ENCODE assay signal across 13 cellular contexts in the genomic region with DNA sequence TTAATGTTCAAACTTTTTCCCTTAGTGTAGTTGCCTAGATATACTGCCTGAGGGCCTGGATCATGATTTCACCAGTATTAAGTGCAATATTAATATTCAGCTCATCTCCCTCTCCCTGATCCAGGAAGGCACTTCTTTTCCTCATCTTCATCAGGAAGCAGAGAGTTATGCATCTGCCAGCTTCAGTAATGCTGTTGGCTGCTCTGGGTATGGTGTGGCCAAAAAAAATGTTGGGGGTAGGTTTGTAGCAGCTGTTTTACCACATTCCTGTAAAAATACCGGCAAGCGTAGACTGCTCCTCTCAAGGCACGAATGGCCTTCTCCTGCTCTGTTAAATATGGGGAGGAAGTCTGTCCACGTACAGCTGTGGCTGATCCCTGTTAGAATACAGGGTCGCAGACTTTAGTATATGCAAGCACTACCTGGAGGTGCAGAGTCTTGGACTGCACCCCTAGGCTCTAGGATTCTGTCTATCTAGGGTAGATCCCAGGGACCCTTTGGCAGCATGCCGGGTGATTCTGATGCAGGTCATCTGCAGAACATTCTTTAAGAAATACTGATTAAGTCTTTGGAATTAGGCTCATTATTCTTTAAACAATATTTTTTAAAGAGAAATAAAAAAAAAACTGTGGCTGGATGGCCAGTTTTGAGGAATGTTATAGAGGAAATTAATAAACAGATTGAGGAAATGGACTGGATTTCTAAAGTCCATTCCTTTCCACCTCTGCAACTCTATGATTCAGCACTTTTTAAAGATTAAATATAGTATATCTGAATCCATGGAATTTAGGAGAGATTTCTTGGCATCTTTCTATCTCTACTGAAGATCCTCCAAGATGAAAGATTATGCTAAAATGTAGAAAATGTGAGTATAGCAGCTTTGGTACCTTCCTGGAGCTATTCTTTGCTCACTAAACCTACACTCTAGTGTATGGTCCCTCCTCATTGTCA. TPM values are rescaled to one million over a fixed set of nuclear protein-coding genes. Genes with fewer than 3 reads are reported as not detected.
DNase-seq lines count a peak whose midpoint lies in the region; ATAC-seq, FAIRE-seq and TF ChIP-seq lines count a peak whose summit lies in the region.
"Had no signal": no experiment of that assay in that cellular context is flagged by ENCODE, and none has a peak within 500 bp of the region (broad histone marks: within the 10 kb centered on the region; RNA-seq: fewer than 3 reads in every experiment).

No MANE protein-coding gene starts in this region.

- H3K9me3 ChIP-seq in right cardiac atrium (ENCODE audit: control insufficient read depth, low read length) (no peaks in the 10 kb centered on the region), ascending aorta (no peaks in the 10 kb centered on the region), iPS-20b (ENCODE audit: insufficient read depth, low read depth, low read length) (no peaks in the 10 kb centered on the region), WERI-Rb-1 (ENCODE audit: severe bottlenecking) (no peaks in the 10 kb centered on the region)

- intact Hi-C loops in right cardiac atrium (cut with DNase I) (no loop called here), Right ventricle myocardium superior (cut with DNase I) (no loop called here), ascending aorta (cut with DNase I) (no loop called here)

- WGBS in right cardiac atrium: 53% methylated on average over 6 of the region's 6 CpGs

- FAIRE-seq in urothelium cell line (lab: Jason Lieb, UNC): no peak

- H3K4me3 ChIP-seq in right cardiac atrium (ENCODE audit: low read length): no peak overlapping the region
- no peak overlapping the region for H3K4me3 ChIP-seq in ascending aorta
- no peak overlapping the region for H3K4me3 ChIP-seq in iPS-20b (ENCODE audit: low read length)
- no peak overlapping the region for H3K4me3 ChIP-seq in WERI-Rb-1 (ENCODE audit: low read depth, low read length)

- ATAC-seq in right cardiac atrium (peak in 1 of 2 donors; percentile 27), Right ventricle myocardium superior (ENCODE audit: poor library complexity) (no peak)

- H3K9ac ChIP-seq in iPS-20b (ENCODE audit: low read depth, low read length): peak overlapping the region; percentile 43; the same call in 1 of the 2 replicates

- H3K27ac ChIP-seq in right cardiac atrium (ENCODE audit: low read length): no peak overlapping the region
- peak overlapping the region; percentile 76 to 85 for H3K27ac ChIP-seq in ascending aorta
- H3K27ac ChIP-seq in iPS-20b (ENCODE audit: low read length): no peak overlapping the region
- H3K27ac ChIP-seq in WERI-Rb-1: no peak overlapping the region

- H3K36me3 ChIP-seq in ascending aorta (no peaks in the 10 kb centered on the region), iPS-20b (ENCODE audit: insufficient read depth, low read depth, low read length) (no peaks in the 10 kb centered on the region), WERI-Rb-1 (no peaks in the 10 kb centered on the region)

- TF ChIP-seq CTCF in ascending aorta (IDR thresholded peaks at IDR 0.05) (no peak), WERI-Rb-1 (IDR thresholded peaks at IDR 0.05; ENCODE audit: low read depth, low read length) (no peak)

- peak in 2 of 3 donors; percentile 22 to 68 for DNase-seq in right cardiac atrium
- no peak for DNase-seq in Right ventricle myocardium superior
- DNase-seq in ascending aorta (ENCODE audit: low spot score in 2 of 2): no peak
- DNase-seq in urothelium cell line (ENCODE audit: low spot score): peak; percentile 51
- DNase-seq in WERI-Rb-1: no peak
- DNase-seq in NCI-H1048 (lab: John Stamatoyannopoulos, UW): no peak
- no peak for DNase-seq in HuH-7.5 (ENCODE audit: low spot score)
- DNase-seq: activated naive CD4-positive, alpha-beta T cell treated with anti-CD3 and anti-CD28 coated beads for 36 hours; AML-193; effector CD8-positive, alpha-beta T cell; NCI-H1930; stimulated activated CD4-positive, alpha-beta T cell treated with anti-CD3 and anti-CD28 coated beads, Interleukin-4, amount 100 ng/mL, for 4 hours had no signal

- H3K4me1 ChIP-seq in right cardiac atrium (ENCODE audit: control insufficient read depth, insufficient read depth, low read length) (no peaks in the 10 kb centered on the region), ascending aorta (peaks cover 2 to 57% of the 10 kb centered on the region in 2 donors), iPS-20b (ENCODE audit: insufficient read depth, low read length) (peaks cover 26% of the 10 kb centered on the region)

- no peaks in the 10 kb centered on the region for H3K27me3 ChIP-seq in right cardiac atrium (ENCODE audit: control insufficient read depth, insufficient read depth)
- no peaks in the 10 kb centered on the region for H3K27me3 ChIP-seq in ascending aorta
- no peaks in the 10 kb centered on the region for H3K27me3 ChIP-seq in iPS-20b (ENCODE audit: insufficient read depth, low read length)
- H3K27me3 ChIP-seq in WERI-Rb-1 (ENCODE audit: insufficient read depth, low read depth, severe bottlenecking): no peaks in the 10 kb centered on the region

RNA-seq across cellular contexts. Expression of a gene that starts 21.0 kb away (rescaled TPM):
- 100 to 1,000 TPM in 1 of 4 donors, 10 to 100 TPM in 3; 79.8 to 106 (median 91.5) TPM for total RNA-seq in right cardiac atrium
- polyA plus RNA-seq in right cardiac atrium: 33.4 TPM
- 52.3 TPM for total RNA-seq in Right ventricle myocardium superior
- 132 TPM for total RNA-seq in ascending aorta

Comparison
In these comparisons a context has a peak if more than half of its experiments do, and no peak if none do; other contexts are left out.
1. DNase-seq: peak in right cardiac atrium (2 of 3) and urothelium cell line (single experiment); none in Right ventricle myocardium superior (single experiment), ascending aorta (0 of 2), WERI-Rb-1 (single experiment), NCI-H1048 (single experiment) and HuH-7.5 (single experiment).
2. H3K27ac ChIP-seq: peak in ascending aorta (2 of 2); none in right cardiac atrium (single experiment), iPS-20b (single experiment) and WERI-Rb-1 (single experiment).